ENCODE assay signal across 11 cellular contexts in genomic region chr11:128790200-128790599, GRCh38.
A peak's percentile ranks its signal among the peaks of the same experiment; 100 is the strongest.
DNase-seq lines count a peak whose midpoint lies in the region; ATAC-seq and TF ChIP-seq lines count a peak whose summit lies in the region.
"Had no signal": no experiment of that assay in that cellular context is flagged by ENCODE, and none has a peak within 500 bp of the region (broad histone marks: within the 10 kb centered on the region; RNA-seq: fewer than 3 reads in every experiment).

No MANE protein-coding gene starts in this region.

- H3K27ac Mint-ChIP-seq in chondrocyte (ENCODE audit: unreplicated experiment), result peak overlapping the region; percentile 88
- H3K27ac Mint-ChIP-seq: stimulated activated naive CD8-positive, alpha-beta T cell treated with anti-CD3 and anti-CD28 coated beads, Interleukin-15, Interleukin-2, amounts not matched to agents 100 ng/mL and 50 ng/mL, for 24 hours had no signal

- ATAC-seq in GM21447 (IDR thresholded peaks at IDR 0.05; ENCODE audit: unreplicated experiment), result no peak
- ATAC-seq in GM21528 (IDR thresholded peaks at IDR 0.05; ENCODE audit: low FRiP score, unreplicated experiment), result no peak

- no peaks in the 10 kb centered on the region for H3K9me3 Mint-ChIP-seq in chondrocyte (ENCODE audit: low read depth)
- H3K9me3 Mint-ChIP-seq: stimulated activated naive CD8-positive, alpha-beta T cell treated with anti-CD3 and anti-CD28 coated beads, Interleukin-15, Interleukin-2, amounts not matched to agents 100 ng/mL and 50 ng/mL, for 24 hours had no signal

- TF ChIP-seq CTCF in chondrocyte (IDR thresholded peaks at IDR 0.05), result no peak

- H3K27me3 Mint-ChIP-seq in chondrocyte (ENCODE audit: low read depth), result no peaks in the 10 kb centered on the region
- H3K27me3 Mint-ChIP-seq: stimulated activated naive CD8-positive, alpha-beta T cell treated with anti-CD3 and anti-CD28 coated beads, Interleukin-15, Interleukin-2, amounts not matched to agents 100 ng/mL and 50 ng/mL, for 24 hours had no signal

- peak overlapping the region; percentile 58 for H3K4me3 Mint-ChIP-seq in chondrocyte (ENCODE audit: unreplicated experiment)
- H3K4me3 Mint-ChIP-seq: stimulated activated naive CD8-positive, alpha-beta T cell treated with anti-CD3 and anti-CD28 coated beads, Interleukin-15, Interleukin-2, amounts not matched to agents 100 ng/mL and 50 ng/mL, for 24 hours had no signal

- H3K4me1 Mint-ChIP-seq in chondrocyte (ENCODE audit: low read depth), result peaks cover 26% of the 10 kb centered on the region

- DNase-seq in NCI-H1436 treated with DMSO at 0.1 percent for 48 hours (lab: John Stamatoyannopoulos, UW) (peak; percentile 22), chondrocyte (ENCODE audit: low spot score) (no peak), left kidney (ENCODE audit: low read depth, low spot score) (peak; percentile 82), stromal cell of bone marrow (ENCODE audit: low read depth) (peak; percentile 55), activated T-cell treated with anti-CD3 and anti-CD28 coated beads for 4 hours (no peak)
- DNase-seq: MV-4-11; NK-92 treated with Interleukin-12 subunit alpha and Interleukin-12 subunit beta, amount 100 ng/mL, for 24 hours; small intestine had no signal

- peaks cover 3% of the 10 kb centered on the region for H3K36me3 Mint-ChIP-seq in chondrocyte (ENCODE audit: low read depth)

Comparison
In these comparisons a context has a peak if more than half of its experiments do, and no peak if none do; other contexts are left out.
1. DNase-seq: peak in NCI-H1436 treated with DMSO at 0.1 percent for 48 hours (single experiment), left kidney (single experiment) and stromal cell of bone marrow (single experiment); none in chondrocyte (single experiment) and activated T-cell treated with anti-CD3 and anti-CD28 coated beads for 4 hours (single experiment).